Comparison of ENCODE assay signal across 8 cellular contexts in genomic region chr17:409308-409847, GRCh38. TPM values are rescaled to one million over a fixed set of nuclear protein-coding genes. Genes with fewer than 3 reads are reported as not detected.
DNase-seq lines count a peak whose midpoint lies in the region; ATAC-seq and TF ChIP-seq lines count a peak whose summit lies in the region.

No MANE protein-coding gene starts in this region.

- H3K36me3 ChIP-seq in DND-41 (ENCODE audit: insufficient read depth, low read length) (no peaks in the 10 kb centered on the region), OCI-LY7 (ENCODE audit: insufficient read depth, low read length) (no peaks in the 10 kb centered on the region), ovary (no peaks in the 10 kb centered on the region), aorta (ENCODE audit: control insufficient read depth in 1 of 2, insufficient read depth in 2 of 2, low read length in 1 of 2) (no peaks in the 10 kb centered on the region)

- intact Hi-C loops in OCI-LY7 (cut with micrococcal nuclease; ENCODE audit: unreplicated experiment) (no loop called here), ovary (cut with DNase I) (no loop called here), aorta (cut with DNase I) (no loop called here)

- peak; percentile 30 for TF ChIP-seq POLR2A in ovary (IDR thresholded peaks at IDR 0.05)

- H3K4me3 ChIP-seq in DND-41 (ENCODE audit: low read depth in 1 of 2, low read length in 2 of 2) (peak overlapping the region; percentile 30 to 70; a peak in 3 of 4 replicates), OCI-LY7 (ENCODE audit: low read depth, low read length, poor library complexity, severe bottlenecking) (peak overlapping the region; percentile 70), epithelial cell of esophagus (ENCODE audit: low read length) (peak overlapping the region; percentile 60), ovary (peak overlapping the region; percentile 39), aorta (ENCODE audit: low read length in 2 of 2) (no peak overlapping the region)

- H3K4me1 ChIP-seq in DND-41 (ENCODE audit: insufficient read depth, low read length) (peaks cover 26% of the 10 kb centered on the region), OCI-LY7 (ENCODE audit: insufficient read depth, low read length, poor library complexity, severe bottlenecking) (peaks cover 13% of the 10 kb centered on the region), ovary (ENCODE audit: insufficient read depth) (peaks cover 6% of the 10 kb centered on the region), aorta (ENCODE audit: control insufficient read depth in 1 of 2, insufficient read depth in 2 of 2, low read length in 2 of 2) (no peaks in the 10 kb centered on the region)

- H3K9me3 ChIP-seq in DND-41 (ENCODE audit: insufficient read depth, low read length, severe bottlenecking) (no peaks in the 10 kb centered on the region), OCI-LY7 (ENCODE audit: low read length) (no peaks in the 10 kb centered on the region), ovary (no peaks in the 10 kb centered on the region), aorta (ENCODE audit: control insufficient read depth, low read length) (no peaks in the 10 kb centered on the region)

- H3K27me3 ChIP-seq in DND-41 (ENCODE audit: insufficient read depth, low read length, poor library complexity) (no peaks in the 10 kb centered on the region), ovary (no peaks in the 10 kb centered on the region), aorta (ENCODE audit: control insufficient read depth in 1 of 2, insufficient read depth in 2 of 2, low read length in 1 of 2) (no peaks in the 10 kb centered on the region)

- H3K79me2 ChIP-seq in DND-41 (ENCODE audit: insufficient read depth, low read length) (no peaks in the 10 kb centered on the region), OCI-LY7 (ENCODE audit: insufficient read depth, low read depth, low read length) (no peaks in the 10 kb centered on the region)

- TF ChIP-seq CTCF in DND-41 (IDR thresholded peaks at IDR 0.05; ENCODE audit: borderline replicate concordance, extremely low read depth, low read length, poor library complexity, severe bottlenecking) (no peak), OCI-LY7 (conservative IDR thresholded peaks at IDR 0.05; ENCODE audit: low read length) (no peak), epithelial cell of esophagus (IDR thresholded peaks at IDR 0.05; ENCODE audit: insufficient read depth, low read depth, low read length, missing control alignments) (no peak), ovary (IDR thresholded peaks at IDR 0.05) (no peak)

- TSS peak; percentile 76 for BruUV-seq in OCI-LY7 (replicated peaks; lab: Mats Ljungman, UMichigan)

- POLR2A ChIA-PET in OCI-LY7 (lab: Charles Lee) = interaction anchor here (0.7 kb wide), 1 partner anchor 145 kb away, joined by 3 read pairs; no protein-coding TSS in a partner anchor

- TF ChIP-seq EP300 in ovary (IDR thresholded peaks at IDR 0.05) = no peak

- peak overlapping the region; percentile 65 for H3K9ac ChIP-seq in DND-41 (ENCODE audit: low read depth, low read length)

- no peaks in the 10 kb centered on the region for H3K9me2 ChIP-seq in OCI-LY7 (ENCODE audit: insufficient read depth, low read length)

- H4K20me1 ChIP-seq in DND-41 (ENCODE audit: insufficient read depth, low read length) (peaks cover 6% of the 10 kb centered on the region; the same call in 1 of the 2 replicates), OCI-LY7 (ENCODE audit: insufficient read depth, low read length) (no peaks in the 10 kb centered on the region)

- H3K27ac ChIP-seq in DND-41 (ENCODE audit: low read length) = peak overlapping the region; percentile 87
- peak overlapping the region; percentile 35 for H3K27ac ChIP-seq in OCI-LY7 (ENCODE audit: low read depth, low read length, poor library complexity, severe bottlenecking)
- H3K27ac ChIP-seq in ovary = peak overlapping the region in 1 of 2 donors; percentile 78
- H3K27ac ChIP-seq in aorta (ENCODE audit: low read depth in 1 of 2, low read length in 2 of 2) = no peak overlapping the region

- H3K4me2 ChIP-seq in DND-41 (ENCODE audit: insufficient read depth, low read length) (peak overlapping the region; percentile 84), OCI-LY7 (ENCODE audit: low read length) (peak overlapping the region; percentile 88)

- 63 to 75% (median 68%) methylated on average over 16 of the region's 16 CpGs for WGBS in ovary, 3 donors
- WGBS in aorta, 2 donors = 71 to 74% methylated on average over 16 of the region's 16 CpGs

- ATAC-seq in DND-41 (ENCODE audit: insufficient read depth, low read depth) (no peak), aorta (ENCODE audit: low FRiP score) (no peak)

- CTCF ChIA-PET in OCI-LY7 (lab: Charles Lee; ENCODE audit: unreplicated experiment) = no interaction called here

- no peak for DNase-seq in DND-41
- DNase-seq in OCI-LY7 (ENCODE audit: low spot score) = no peak
- DNase-seq in epithelial cell of esophagus (ENCODE audit: low read depth) = no peak
- peak in 1 of 5 donors; percentile 33 for DNase-seq in ovary
- DNase-seq in occipital lobe (lab: John Stamatoyannopoulos, UW) = no peak
- no peak for DNase-seq in aorta
- no peak for DNase-seq in NCI-H1092 treated with DMSO at 0.1 percent for 48 hours (lab: John Stamatoyannopoulos, UW)
- no peak for DNase-seq in DMS53 treated with DMSO at 0.1 percent for 48 hours (lab: John Stamatoyannopoulos, UW; ENCODE audit: unreplicated experiment)

- H2AFZ ChIP-seq in DND-41 (ENCODE audit: low read depth, low read length) = peak overlapping the region; percentile 95
- H2AFZ ChIP-seq in OCI-LY7 (ENCODE audit: low read length) = peak overlapping the region; percentile 86; the same call in 1 of the 2 replicates

RNA-seq across cellular contexts. Expression of gene RFLNB, which starts 36.4 kb away (rescaled TPM):
- total RNA-seq in OCI-LY7 (2014; rRNA removed; shearing (Covaris generic)) = 14.8 and 15.7 TPM in 2 replicates
- total RNA-seq in OCI-LY7 (2022) (24.7 and 25.3 TPM in 2 replicates), ovary (10 to 100 TPM in 4 of 7 donors, 1 to 10 TPM in 3; 3.2 to 29.8 (median 12.8) TPM), occipital lobe (28.1 TPM), aorta (10 to 100 TPM; 13.3 to 24.7 TPM)
- polyA plus RNA-seq in ovary (10 to 100 TPM in 1 of 2 donors, 1 to 10 TPM in 1; 7.5 to 10.0 TPM), aorta (10 to 100 TPM in 1 of 2 donors, 1 to 10 TPM in 1; 5.7 to 20.2 TPM)

RNA-seq across cellular contexts. Expression of gene RPH3AL, which starts 56.8 kb away (rescaled TPM):
- total RNA-seq in OCI-LY7 (2014; rRNA removed; shearing (Covaris generic)) = 1.0 and 5.9 TPM in 2 replicates
- 2.0 and 2.2 TPM in 2 replicates for total RNA-seq in OCI-LY7 (2022)
- total RNA-seq in ovary = 10 to 100 TPM; 19.4 to 43.8 (median 25.5) TPM
- polyA plus RNA-seq in ovary = 10 to 100 TPM in 1 of 2 donors, 1 to 10 TPM in 1; 5.8 to 15.6 TPM
- 1.1 TPM for total RNA-seq in occipital lobe
- total RNA-seq in aorta = 10 to 100 TPM; 12.5 to 18.1 TPM
- polyA plus RNA-seq in aorta = 1 to 10 TPM; 1.6 to 3.5 TPM

Comparison
In these comparisons a context has a peak if more than half of its experiments do, and no peak if none do; other contexts are left out.
1. H3K27ac ChIP-seq: peak in DND-41 (single experiment) and OCI-LY7 (single experiment); none in aorta (0 of 2).
2. H3K4me3 ChIP-seq: peak in DND-41 (2 of 2), OCI-LY7 (single experiment), epithelial cell of esophagus (single experiment) and ovary (single experiment); none in aorta (0 of 2).